In the genomic region with DNA sequence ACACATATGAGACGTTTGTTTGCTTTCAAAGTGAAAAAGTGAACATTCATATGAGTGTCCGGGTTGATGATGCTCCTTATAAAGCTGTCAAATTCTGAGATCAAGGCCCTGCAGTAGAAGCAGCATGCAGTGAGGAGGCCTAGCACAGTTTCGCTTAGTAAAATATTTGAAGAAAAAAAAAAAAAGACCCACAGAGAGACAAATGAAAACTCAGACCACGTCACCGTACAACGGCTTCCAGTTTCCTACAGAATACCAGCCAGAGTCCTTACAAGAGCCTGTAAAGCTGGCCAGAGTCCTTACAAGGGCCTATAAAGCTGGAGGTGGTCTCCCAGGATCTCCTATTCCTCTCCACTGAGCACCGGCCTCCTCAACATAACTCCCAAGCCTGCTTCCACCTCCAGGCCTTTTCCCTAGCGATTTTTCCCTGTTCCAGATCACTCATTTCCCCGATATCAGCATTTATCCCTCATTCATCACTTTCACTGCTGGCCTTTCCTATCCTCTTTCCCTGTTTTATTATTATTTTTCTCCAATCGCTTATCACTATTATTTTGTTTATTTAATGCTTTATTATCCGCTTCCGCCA, we compare ENCODE assay signal across 8 cellular contexts. TPM values are rescaled to one million over a fixed set of nuclear protein-coding genes. Genes with fewer than 3 reads are reported as not detected.
A peak's percentile ranks its signal among the peaks of the same experiment; 100 is the strongest.
DNase-seq lines count a peak whose midpoint lies in the region; ATAC-seq and TF ChIP-seq lines count a peak whose summit lies in the region.

No MANE protein-coding gene starts in this region.

- TF ChIP-seq CTCF in NB4 (IDR thresholded peaks at IDR 0.05; ENCODE audit: low read depth, low read length) (no peak), fibroblast of lung (conservative IDR thresholded peaks at IDR 0.05 in 1 of 2, IDR thresholded peaks at IDR 0.05 in 1 of 2; ENCODE audit: low read depth in 1 of 2, low read length in 2 of 2) (no peak)
- no peak for TF ChIP-seq CTCF in activated CD8-positive, alpha-beta T cell treated with anti-CD3 and anti-CD28 coated beads for 36 hours (IDR thresholded peaks at IDR 0.05)

- ATAC-seq in activated CD8-positive, alpha-beta T cell treated with anti-CD3 and anti-CD28 coated beads for 36 hours: peak; percentile 25
- ATAC-seq in HG03039 (IDR thresholded peaks at IDR 0.05; ENCODE audit: unreplicated experiment): no peak
- ATAC-seq in HG02970 (IDR thresholded peaks at IDR 0.05; ENCODE audit: low FRiP score, unreplicated experiment): no peak

- peak overlapping the region; percentile 77 for H3K27ac ChIP-seq in fibroblast of lung (ENCODE audit: insufficient read depth, low read length)

- peaks cover 29% of the 10 kb centered on the region for H3K79me2 ChIP-seq in fibroblast of lung (ENCODE audit: control insufficient read depth, insufficient read depth, low read length)

- H4K20me1 ChIP-seq in fibroblast of lung (ENCODE audit: control insufficient read depth, extremely low read depth, insufficient read depth, low read length): no peaks in the 10 kb centered on the region

- peaks cover 7% of the 10 kb centered on the region for H3K4me1 ChIP-seq in fibroblast of lung (ENCODE audit: control insufficient read depth, extremely low read depth, insufficient read depth, low read length)

- peaks cover 54% of the 10 kb centered on the region for H3K4me1 Mint-ChIP-seq in activated CD8-positive, alpha-beta T cell treated with anti-CD3 and anti-CD28 coated beads for 36 hours (ENCODE audit: low read depth)

- peak overlapping the region; percentile 75 for H2AFZ ChIP-seq in fibroblast of lung (ENCODE audit: low read length)

- H3K4me3 ChIP-seq in NB4 (ENCODE audit: low read depth, low read length): peak overlapping the region; percentile 80
- H3K4me3 ChIP-seq in fibroblast of lung (replicated peaks in 1 of 4; ENCODE audit: control extremely low read depth in 1 of 4, insufficient read depth in 1 of 4, low read depth in 3 of 4, low read length in 4 of 4): peak overlapping the region; percentile 78 to 91 (median 90)

- CTCF ChIA-PET in activated CD8-positive, alpha-beta T cell treated with anti-CD3 and anti-CD28 coated beads for 36 hours (lab: Charles Lee): interaction anchor here (0.6 to 2.2 kb wide), 6 partner anchors 16 to 215 kb away, joined by 3 to 17 read pairs (median 3); no protein-coding TSS in a partner anchor

- H3K4me2 ChIP-seq in fibroblast of lung (ENCODE audit: extremely low read depth, insufficient read depth, low read length): peak overlapping the region; percentile 94

- H3K9ac ChIP-seq in fibroblast of lung (ENCODE audit: insufficient read depth, low read length): peak overlapping the region; percentile 34

- peak; percentile 37 for DNase-seq in activated naive CD4-positive, alpha-beta T cell treated with Interleukin-2 at 50 U/mL for 16 hours
- no peak for DNase-seq in activated naive CD4-positive, alpha-beta T cell (lab: John Stamatoyannopoulos, UW)
- peak; percentile 32 for DNase-seq in NB4 (ENCODE audit: low read depth)
- DNase-seq in activated CD8-positive, alpha-beta T cell treated with anti-CD3 and anti-CD28 coated beads for 36 hours: peak; percentile 79
- DNase-seq in fibroblast of lung (ENCODE audit: low read depth in 2 of 2): peak; percentile 76 to 79
- peak in 29 of 56 donors; percentile 10 to 50 (median 19) for DNase-seq in nucleus accumbens (lab: John Stamatoyannopoulos, UW)

- TF ChIP-seq POLR2A in NB4 (IDR thresholded peaks at IDR 0.05; ENCODE audit: extremely low read depth, insufficient read length): no peak

- H3K27ac Mint-ChIP-seq in activated CD8-positive, alpha-beta T cell treated with anti-CD3 and anti-CD28 coated beads for 36 hours: peak overlapping the region; percentile 99

- H3K27me3 ChIP-seq in fibroblast of lung (ENCODE audit: control insufficient read depth, insufficient read depth, low read length): no peaks in the 10 kb centered on the region

- POLR2A ChIA-PET in activated CD8-positive, alpha-beta T cell treated with anti-CD3 and anti-CD28 coated beads for 36 hours (lab: Charles Lee): interaction anchor here (0.6 to 3.6 kb wide), 20 partner anchors 11 to 593 kb away, joined by 3 to 27 read pairs (median 4); a partner anchor contains a TSS

- intact Hi-C loops in activated CD8-positive, alpha-beta T cell treated with anti-CD3 and anti-CD28 coated beads for 36 hours (cut with micrococcal nuclease): loop anchor here (2.0 kb wide), 1 partner anchor 16 kb away; no protein-coding TSS in a partner anchor

- H3K9me3 Mint-ChIP-seq in activated CD8-positive, alpha-beta T cell treated with anti-CD3 and anti-CD28 coated beads for 36 hours: no peaks in the 10 kb centered on the region

- peaks cover 1% of the 10 kb centered on the region for H3K27me3 Mint-ChIP-seq in activated CD8-positive, alpha-beta T cell treated with anti-CD3 and anti-CD28 coated beads for 36 hours

- peaks cover 29% of the 10 kb centered on the region for H3K36me3 Mint-ChIP-seq in activated CD8-positive, alpha-beta T cell treated with anti-CD3 and anti-CD28 coated beads for 36 hours (ENCODE audit: low read depth)

- peak overlapping the region; percentile 95 for H3K4me3 Mint-ChIP-seq in activated CD8-positive, alpha-beta T cell treated with anti-CD3 and anti-CD28 coated beads for 36 hours

- H3K9me3 ChIP-seq in fibroblast of lung (ENCODE audit: control insufficient read depth, insufficient read depth, low read depth, low read length): no peaks in the 10 kb centered on the region

- H3K36me3 ChIP-seq in fibroblast of lung (ENCODE audit: control insufficient read depth, insufficient read depth, low read length): no peaks in the 10 kb centered on the region

RNA-seq across cellular contexts. Expression of a gene that starts 1.5 kb away (rescaled TPM):
- 10 to 100 TPM; 80.2 to 83.3 TPM for total RNA-seq in activated CD8-positive, alpha-beta T cell treated with anti-CD3 and anti-CD28 coated beads for 36 hours
- total RNA-seq in fibroblast of lung: 90.4 and 111 TPM in 2 replicates
- polyA plus RNA-seq in fibroblast of lung: 58.7 and 74.9 TPM in 2 replicates
- 50.1 and 58.4 TPM in 2 replicates for polyA plus RNA-seq in fibroblast of lung (2012)
- polyA minus RNA-seq in fibroblast of lung (ENCODE audit: low replicate concordance): 6.0 and 7.6 TPM in 2 replicates

RNA-seq across cellular contexts. Expression of a gene that starts 36.6 kb away (rescaled TPM):
- under 1 TPM in 1 of 2 experiments, not detected in 1; 0.11 TPM for total RNA-seq in activated CD8-positive, alpha-beta T cell treated with anti-CD3 and anti-CD28 coated beads for 36 hours
- not detected in 2 replicates for total RNA-seq in fibroblast of lung
- polyA plus RNA-seq in fibroblast of lung: not detected in 2 replicates
- not detected in 2 replicates for polyA plus RNA-seq in fibroblast of lung (2012)
- polyA minus RNA-seq in fibroblast of lung (ENCODE audit: low replicate concordance): not detected in 2 replicates

Comparison
In these comparisons a context has a peak if more than half of its experiments do, and no peak if none do; other contexts are left out.
1. DNase-seq: peak in activated naive CD4-positive, alpha-beta T cell treated with Interleukin-2 at 50 U/mL for 16 hours (single experiment), NB4 (single experiment), activated CD8-positive, alpha-beta T cell treated with anti-CD3 and anti-CD28 coated beads for 36 hours (single experiment), fibroblast of lung (2 of 2) and nucleus accumbens (29 of 56); none in activated naive CD4-positive, alpha-beta T cell (0 of 4).